1 cellular context compared by ENCODE assay signal in the genomic region with DNA sequence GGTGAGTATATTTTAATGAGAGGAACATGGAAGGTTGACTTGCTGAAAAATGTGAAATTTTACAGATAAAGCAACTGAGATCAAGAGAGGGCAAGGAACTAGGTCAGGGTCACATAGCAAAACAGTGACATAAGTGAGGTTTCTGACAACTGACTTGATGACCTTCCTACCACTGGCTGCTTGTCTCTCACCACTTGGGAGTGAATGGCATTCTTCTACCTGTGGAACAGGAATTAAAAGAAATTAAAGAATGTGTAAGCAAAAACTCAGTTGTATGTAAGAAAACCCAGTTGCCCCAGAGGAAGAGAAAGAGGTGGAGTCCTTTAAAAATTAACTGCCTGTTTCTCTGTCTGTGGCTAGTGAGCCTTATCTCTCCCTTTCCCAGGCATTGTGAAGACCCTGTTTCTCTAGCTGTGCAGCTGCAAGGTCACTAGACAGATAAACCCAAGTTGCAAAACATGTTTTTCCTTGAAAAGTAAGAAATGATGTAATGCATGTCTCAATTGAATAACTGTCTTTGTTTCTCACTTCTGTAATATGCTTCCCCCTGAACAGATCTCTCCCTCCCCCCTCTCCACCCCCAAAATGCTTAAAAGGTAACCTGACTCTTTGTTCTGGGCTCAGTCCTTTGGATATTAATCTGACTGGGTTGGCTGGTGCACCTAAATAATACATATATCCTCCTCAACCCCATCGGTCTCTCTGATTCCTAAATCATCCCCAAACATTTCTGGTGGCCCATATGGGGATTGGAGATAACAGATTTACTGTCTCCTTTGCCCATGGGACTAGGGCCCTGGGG.
A peak's percentile ranks its signal among the peaks of the same experiment; 100 is the strongest.
TF ChIP-seq lines count a peak whose summit lies in the region.

No MANE protein-coding gene starts in this region.

TF ChIP-seq in K562, 482 proteins besides CTCF, POLR2A, EP300 and RAD21 (continued from another document and continues in another):
- TF ChIP-seq, protein P1, sequence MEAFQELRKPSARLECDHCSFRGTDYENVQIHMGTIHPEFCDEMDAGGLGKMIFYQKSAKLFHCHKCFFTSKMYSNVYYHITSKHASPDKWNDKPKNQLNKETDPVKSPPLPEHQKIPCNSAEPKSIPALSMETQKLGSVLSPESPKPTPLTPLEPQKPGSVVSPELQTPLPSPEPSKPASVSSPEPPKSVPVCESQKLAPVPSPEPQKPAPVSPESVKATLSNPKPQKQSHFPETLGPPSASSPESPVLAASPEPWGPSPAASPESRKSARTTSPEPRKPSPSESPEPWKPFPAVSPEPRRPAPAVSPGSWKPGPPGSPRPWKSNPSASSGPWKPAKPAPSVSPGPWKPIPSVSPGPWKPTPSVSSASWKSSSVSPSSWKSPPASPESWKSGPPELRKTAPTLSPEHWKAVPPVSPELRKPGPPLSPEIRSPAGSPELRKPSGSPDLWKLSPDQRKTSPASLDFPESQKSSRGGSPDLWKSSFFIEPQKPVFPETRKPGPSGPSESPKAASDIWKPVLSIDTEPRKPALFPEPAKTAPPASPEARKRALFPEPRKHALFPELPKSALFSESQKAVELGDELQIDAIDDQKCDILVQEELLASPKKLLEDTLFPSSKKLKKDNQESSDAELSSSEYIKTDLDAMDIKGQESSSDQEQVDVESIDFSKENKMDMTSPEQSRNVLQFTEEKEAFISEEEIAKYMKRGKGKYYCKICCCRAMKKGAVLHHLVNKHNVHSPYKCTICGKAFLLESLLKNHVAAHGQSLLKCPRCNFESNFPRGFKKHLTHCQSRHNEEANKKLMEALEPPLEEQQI (IDR thresholded peaks at IDR 0.05), result peak; percentile 72
- TF ChIP-seq, protein P2, sequence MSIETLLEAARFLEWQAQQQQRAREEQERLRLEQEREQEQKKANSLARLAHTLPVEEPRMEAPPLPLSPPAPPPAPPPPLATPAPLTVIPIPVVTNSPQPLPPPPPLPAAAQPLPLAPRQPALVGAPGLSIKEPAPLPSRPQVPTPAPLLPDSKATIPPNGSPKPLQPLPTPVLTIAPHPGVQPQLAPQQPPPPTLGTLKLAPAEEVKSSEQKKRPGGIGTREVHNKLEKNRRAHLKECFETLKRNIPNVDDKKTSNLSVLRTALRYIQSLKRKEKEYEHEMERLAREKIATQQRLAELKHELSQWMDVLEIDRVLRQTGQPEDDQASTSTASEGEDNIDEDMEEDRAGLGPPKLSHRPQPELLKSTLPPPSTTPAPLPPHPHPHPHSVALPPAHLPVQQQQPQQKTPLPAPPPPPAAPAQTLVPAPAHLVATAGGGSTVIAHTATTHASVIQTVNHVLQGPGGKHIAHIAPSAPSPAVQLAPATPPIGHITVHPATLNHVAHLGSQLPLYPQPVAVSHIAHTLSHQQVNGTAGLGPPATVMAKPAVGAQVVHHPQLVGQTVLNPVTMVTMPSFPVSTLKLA (conservative IDR thresholded peaks at IDR 0.05), result peak; percentile 28 to 52; a peak in 2 of 4 replicates
- TF ChIP-seq CREM (IDR thresholded peaks at IDR 0.05; ENCODE audit: low read depth) (peak; percentile 36; the same call in 1 of the 2 replicates), MBD2 (IDR thresholded peaks at IDR 0.05; ENCODE audit: borderline replicate concordance, low read depth) (peak; percentile 46; the same call in 1 of the 2 replicates), PHB2 (IDR thresholded peaks at IDR 0.05; ENCODE audit: low read depth) (no peak), GATAD2A (IDR thresholded peaks at IDR 0.05) (peak; percentile 39; the same call in 1 of the 2 replicates), ESRRB (CRISPR knock-in tag; IDR thresholded peaks at IDR 0.05; ENCODE audit: borderline replicate concordance) (no peak), FOXA1 (IDR thresholded peaks at IDR 0.05; ENCODE audit: borderline replicate concordance) (no peak), ZFP1 (CRISPR knock-in tag; IDR thresholded peaks at IDR 0.05) (no peak), CXXC5 (CRISPR knock-in tag; IDR thresholded peaks at IDR 0.05) (peak; percentile 48; the same call in 1 of the 2 replicates), ZNF311 (CRISPR knock-in tag; IDR thresholded peaks at IDR 0.05) (0 out of 2 replicates have a peak, but pooled peaks have one; percentile 32), KLF1 (tag; IDR thresholded peaks at IDR 0.05) (no peak), ZFP30 (CRISPR knock-in tag; IDR thresholded peaks at IDR 0.05; ENCODE audit: borderline replicate concordance) (no peak), FOSL1 (tag; conservative IDR thresholded peaks at IDR 0.05) (0 out of 2 replicates have a peak, but pooled peaks have one; percentile 53), GABPB2 (CRISPR knock-in tag; conservative IDR thresholded peaks at IDR 0.05) (no peak), POLR2AphosphoS5 (IDR thresholded peaks at IDR 0.05; ENCODE audit: control insufficient read depth, insufficient read depth, low read depth, low read length) (peak; percentile 43; the same call in 1 of the 2 replicates), TBL1XR1 (IDR thresholded peaks at IDR 0.05; ENCODE audit: low read length in 2 of 2) (peak in 1 of 2 experiments; percentile 81; a peak in 2 of 4 replicates)
- TF ChIP-seq, protein P3, sequence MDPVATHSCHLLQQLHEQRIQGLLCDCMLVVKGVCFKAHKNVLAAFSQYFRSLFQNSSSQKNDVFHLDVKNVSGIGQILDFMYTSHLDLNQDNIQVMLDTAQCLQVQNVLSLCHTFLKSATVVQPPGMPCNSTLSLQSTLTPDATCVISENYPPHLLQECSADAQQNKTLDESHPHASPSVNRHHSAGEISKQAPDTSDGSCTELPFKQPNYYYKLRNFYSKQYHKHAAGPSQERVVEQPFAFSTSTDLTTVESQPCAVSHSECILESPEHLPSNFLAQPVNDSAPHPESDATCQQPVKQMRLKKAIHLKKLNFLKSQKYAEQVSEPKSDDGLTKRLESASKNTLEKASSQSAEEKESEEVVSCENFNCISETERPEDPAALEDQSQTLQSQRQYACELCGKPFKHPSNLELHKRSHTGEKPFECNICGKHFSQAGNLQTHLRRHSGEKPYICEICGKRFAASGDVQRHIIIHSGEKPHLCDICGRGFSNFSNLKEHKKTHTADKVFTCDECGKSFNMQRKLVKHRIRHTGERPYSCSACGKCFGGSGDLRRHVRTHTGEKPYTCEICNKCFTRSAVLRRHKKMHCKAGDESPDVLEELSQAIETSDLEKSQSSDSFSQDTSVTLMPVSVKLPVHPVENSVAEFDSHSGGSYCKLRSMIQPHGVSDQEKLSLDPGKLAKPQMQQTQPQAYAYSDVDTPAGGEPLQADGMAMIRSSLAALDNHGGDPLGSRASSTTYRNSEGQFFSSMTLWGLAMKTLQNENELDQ (CRISPR knock-in tag; IDR thresholded peaks at IDR 0.05; ENCODE audit: borderline replicate concordance), result no peak
- TF ChIP-seq, protein P4, sequence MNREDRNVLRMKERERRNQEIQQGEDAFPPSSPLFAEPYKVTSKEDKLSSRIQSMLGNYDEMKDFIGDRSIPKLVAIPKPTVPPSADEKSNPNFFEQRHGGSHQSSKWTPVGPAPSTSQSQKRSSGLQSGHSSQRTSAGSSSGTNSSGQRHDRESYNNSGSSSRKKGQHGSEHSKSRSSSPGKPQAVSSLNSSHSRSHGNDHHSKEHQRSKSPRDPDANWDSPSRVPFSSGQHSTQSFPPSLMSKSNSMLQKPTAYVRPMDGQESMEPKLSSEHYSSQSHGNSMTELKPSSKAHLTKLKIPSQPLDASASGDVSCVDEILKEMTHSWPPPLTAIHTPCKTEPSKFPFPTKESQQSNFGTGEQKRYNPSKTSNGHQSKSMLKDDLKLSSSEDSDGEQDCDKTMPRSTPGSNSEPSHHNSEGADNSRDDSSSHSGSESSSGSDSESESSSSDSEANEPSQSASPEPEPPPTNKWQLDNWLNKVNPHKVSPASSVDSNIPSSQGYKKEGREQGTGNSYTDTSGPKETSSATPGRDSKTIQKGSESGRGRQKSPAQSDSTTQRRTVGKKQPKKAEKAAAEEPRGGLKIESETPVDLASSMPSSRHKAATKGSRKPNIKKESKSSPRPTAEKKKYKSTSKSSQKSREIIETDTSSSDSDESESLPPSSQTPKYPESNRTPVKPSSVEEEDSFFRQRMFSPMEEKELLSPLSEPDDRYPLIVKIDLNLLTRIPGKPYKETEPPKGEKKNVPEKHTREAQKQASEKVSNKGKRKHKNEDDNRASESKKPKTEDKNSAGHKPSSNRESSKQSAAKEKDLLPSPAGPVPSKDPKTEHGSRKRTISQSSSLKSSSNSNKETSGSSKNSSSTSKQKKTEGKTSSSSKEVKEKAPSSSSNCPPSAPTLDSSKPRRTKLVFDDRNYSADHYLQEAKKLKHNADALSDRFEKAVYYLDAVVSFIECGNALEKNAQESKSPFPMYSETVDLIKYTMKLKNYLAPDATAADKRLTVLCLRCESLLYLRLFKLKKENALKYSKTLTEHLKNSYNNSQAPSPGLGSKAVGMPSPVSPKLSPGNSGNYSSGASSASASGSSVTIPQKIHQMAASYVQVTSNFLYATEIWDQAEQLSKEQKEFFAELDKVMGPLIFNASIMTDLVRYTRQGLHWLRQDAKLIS (CRISPR knock-in tag; IDR thresholded peaks at IDR 0.05), result no peak
- TF ChIP-seq, protein P5, sequence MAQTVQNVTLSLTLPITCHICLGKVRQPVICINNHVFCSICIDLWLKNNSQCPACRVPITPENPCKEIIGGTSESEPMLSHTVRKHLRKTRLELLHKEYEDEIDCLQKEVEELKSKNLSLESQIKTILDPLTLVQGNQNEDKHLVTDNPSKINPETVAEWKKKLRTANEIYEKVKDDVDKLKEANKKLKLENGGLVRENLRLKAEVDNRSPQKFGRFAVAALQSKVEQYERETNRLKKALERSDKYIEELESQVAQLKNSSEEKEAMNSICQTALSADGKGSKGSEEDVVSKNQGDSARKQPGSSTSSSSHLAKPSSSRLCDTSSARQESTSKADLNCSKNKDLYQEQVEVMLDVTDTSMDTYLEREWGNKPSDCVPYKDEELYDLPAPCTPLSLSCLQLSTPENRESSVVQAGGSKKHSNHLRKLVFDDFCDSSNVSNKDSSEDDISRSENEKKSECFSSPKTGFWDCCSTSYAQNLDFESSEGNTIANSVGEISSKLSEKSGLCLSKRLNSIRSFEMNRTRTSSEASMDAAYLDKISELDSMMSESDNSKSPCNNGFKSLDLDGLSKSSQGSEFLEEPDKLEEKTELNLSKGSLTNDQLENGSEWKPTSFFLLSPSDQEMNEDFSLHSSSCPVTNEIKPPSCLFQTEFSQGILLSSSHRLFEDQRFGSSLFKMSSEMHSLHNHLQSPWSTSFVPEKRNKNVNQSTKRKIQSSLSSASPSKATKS (CRISPR knock-in tag; IDR thresholded peaks at IDR 0.05), result no peak
- TF ChIP-seq, protein P6, sequence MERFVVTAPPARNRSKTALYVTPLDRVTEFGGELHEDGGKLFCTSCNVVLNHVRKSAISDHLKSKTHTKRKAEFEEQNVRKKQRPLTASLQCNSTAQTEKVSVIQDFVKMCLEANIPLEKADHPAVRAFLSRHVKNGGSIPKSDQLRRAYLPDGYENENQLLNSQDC (CRISPR knock-in tag; IDR thresholded peaks at IDR 0.05), result no peak
- TF ChIP-seq, protein P7, sequence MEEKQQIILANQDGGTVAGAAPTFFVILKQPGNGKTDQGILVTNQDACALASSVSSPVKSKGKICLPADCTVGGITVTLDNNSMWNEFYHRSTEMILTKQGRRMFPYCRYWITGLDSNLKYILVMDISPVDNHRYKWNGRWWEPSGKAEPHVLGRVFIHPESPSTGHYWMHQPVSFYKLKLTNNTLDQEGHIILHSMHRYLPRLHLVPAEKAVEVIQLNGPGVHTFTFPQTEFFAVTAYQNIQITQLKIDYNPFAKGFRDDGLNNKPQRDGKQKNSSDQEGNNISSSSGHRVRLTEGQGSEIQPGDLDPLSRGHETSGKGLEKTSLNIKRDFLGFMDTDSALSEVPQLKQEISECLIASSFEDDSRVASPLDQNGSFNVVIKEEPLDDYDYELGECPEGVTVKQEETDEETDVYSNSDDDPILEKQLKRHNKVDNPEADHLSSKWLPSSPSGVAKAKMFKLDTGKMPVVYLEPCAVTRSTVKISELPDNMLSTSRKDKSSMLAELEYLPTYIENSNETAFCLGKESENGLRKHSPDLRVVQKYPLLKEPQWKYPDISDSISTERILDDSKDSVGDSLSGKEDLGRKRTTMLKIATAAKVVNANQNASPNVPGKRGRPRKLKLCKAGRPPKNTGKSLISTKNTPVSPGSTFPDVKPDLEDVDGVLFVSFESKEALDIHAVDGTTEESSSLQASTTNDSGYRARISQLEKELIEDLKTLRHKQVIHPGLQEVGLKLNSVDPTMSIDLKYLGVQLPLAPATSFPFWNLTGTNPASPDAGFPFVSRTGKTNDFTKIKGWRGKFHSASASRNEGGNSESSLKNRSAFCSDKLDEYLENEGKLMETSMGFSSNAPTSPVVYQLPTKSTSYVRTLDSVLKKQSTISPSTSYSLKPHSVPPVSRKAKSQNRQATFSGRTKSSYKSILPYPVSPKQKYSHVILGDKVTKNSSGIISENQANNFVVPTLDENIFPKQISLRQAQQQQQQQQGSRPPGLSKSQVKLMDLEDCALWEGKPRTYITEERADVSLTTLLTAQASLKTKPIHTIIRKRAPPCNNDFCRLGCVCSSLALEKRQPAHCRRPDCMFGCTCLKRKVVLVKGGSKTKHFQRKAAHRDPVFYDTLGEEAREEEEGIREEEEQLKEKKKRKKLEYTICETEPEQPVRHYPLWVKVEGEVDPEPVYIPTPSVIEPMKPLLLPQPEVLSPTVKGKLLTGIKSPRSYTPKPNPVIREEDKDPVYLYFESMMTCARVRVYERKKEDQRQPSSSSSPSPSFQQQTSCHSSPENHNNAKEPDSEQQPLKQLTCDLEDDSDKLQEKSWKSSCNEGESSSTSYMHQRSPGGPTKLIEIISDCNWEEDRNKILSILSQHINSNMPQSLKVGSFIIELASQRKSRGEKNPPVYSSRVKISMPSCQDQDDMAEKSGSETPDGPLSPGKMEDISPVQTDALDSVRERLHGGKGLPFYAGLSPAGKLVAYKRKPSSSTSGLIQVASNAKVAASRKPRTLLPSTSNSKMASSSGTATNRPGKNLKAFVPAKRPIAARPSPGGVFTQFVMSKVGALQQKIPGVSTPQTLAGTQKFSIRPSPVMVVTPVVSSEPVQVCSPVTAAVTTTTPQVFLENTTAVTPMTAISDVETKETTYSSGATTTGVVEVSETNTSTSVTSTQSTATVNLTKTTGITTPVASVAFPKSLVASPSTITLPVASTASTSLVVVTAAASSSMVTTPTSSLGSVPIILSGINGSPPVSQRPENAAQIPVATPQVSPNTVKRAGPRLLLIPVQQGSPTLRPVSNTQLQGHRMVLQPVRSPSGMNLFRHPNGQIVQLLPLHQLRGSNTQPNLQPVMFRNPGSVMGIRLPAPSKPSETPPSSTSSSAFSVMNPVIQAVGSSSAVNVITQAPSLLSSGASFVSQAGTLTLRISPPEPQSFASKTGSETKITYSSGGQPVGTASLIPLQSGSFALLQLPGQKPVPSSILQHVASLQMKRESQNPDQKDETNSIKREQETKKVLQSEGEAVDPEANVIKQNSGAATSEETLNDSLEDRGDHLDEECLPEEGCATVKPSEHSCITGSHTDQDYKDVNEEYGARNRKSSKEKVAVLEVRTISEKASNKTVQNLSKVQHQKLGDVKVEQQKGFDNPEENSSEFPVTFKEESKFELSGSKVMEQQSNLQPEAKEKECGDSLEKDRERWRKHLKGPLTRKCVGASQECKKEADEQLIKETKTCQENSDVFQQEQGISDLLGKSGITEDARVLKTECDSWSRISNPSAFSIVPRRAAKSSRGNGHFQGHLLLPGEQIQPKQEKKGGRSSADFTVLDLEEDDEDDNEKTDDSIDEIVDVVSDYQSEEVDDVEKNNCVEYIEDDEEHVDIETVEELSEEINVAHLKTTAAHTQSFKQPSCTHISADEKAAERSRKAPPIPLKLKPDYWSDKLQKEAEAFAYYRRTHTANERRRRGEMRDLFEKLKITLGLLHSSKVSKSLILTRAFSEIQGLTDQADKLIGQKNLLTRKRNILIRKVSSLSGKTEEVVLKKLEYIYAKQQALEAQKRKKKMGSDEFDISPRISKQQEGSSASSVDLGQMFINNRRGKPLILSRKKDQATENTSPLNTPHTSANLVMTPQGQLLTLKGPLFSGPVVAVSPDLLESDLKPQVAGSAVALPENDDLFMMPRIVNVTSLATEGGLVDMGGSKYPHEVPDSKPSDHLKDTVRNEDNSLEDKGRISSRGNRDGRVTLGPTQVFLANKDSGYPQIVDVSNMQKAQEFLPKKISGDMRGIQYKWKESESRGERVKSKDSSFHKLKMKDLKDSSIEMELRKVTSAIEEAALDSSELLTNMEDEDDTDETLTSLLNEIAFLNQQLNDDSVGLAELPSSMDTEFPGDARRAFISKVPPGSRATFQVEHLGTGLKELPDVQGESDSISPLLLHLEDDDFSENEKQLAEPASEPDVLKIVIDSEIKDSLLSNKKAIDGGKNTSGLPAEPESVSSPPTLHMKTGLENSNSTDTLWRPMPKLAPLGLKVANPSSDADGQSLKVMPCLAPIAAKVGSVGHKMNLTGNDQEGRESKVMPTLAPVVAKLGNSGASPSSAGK (IDR thresholded peaks at IDR 0.05), result no peak
